8 cellular contexts compared by ENCODE assay signal in genomic region chr4:17336524-17336941, GRCh38.
DNase-seq lines count a peak whose midpoint lies in the region; ATAC-seq lines count a peak whose summit lies in the region.

No MANE protein-coding gene starts in this region.

- H3K9me3 ChIP-seq in right cardiac atrium (ENCODE audit: control insufficient read depth, low read length) = no peaks in the 10 kb centered on the region

- ATAC-seq in GM18907 (IDR thresholded peaks at IDR 0.05; ENCODE audit: unreplicated experiment) (peak; percentile 85), HG03139 (IDR thresholded peaks at IDR 0.05; ENCODE audit: unreplicated experiment) (peak; percentile 76), right cardiac atrium (peak; percentile 31 to 92)
- peak; percentile 55 for ATAC-seq in stimulated activated memory B cell treated with anti-CD40 and anti-IgM and Interleukin-4, amounts not matched to agents 10 μg/mL and 1 μg/mL and 100 μg/mL, for 72 hours

- H3K36me3 Mint-ChIP-seq in stimulated activated memory B cell treated with anti-CD40 and anti-IgM and Interleukin-4, amounts not matched to agents 10 μg/mL and 1 μg/mL and 100 μg/mL, for 72 hours = no peaks in the 10 kb centered on the region

- peak; percentile 34 to 44 for DNase-seq in activated CD8-positive, alpha-beta memory T cell treated with anti-CD3 and anti-CD28 coated beads for 1 hour (ENCODE audit: extremely low read depth in 1 of 2, low read depth in 1 of 2)
- DNase-seq in right cardiac atrium (peak; percentile 58 to 67 (median 64)), COLO668 (lab: John Stamatoyannopoulos, UW; ENCODE audit: unreplicated experiment) (no peak), KG1 (lab: John Stamatoyannopoulos, UW) (no peak), GOT3 (lab: John Stamatoyannopoulos, UW) (no peak)

- no peak overlapping the region for H3K4me3 Mint-ChIP-seq in stimulated activated memory B cell treated with anti-CD40 and anti-IgM and Interleukin-4, amounts not matched to agents 10 μg/mL and 1 μg/mL and 100 μg/mL, for 72 hours

- no peaks in the 10 kb centered on the region for H3K9me3 Mint-ChIP-seq in stimulated activated memory B cell treated with anti-CD40 and anti-IgM and Interleukin-4, amounts not matched to agents 10 μg/mL and 1 μg/mL and 100 μg/mL, for 72 hours

- no peak overlapping the region for H3K27ac Mint-ChIP-seq in stimulated activated memory B cell treated with anti-CD40 and anti-IgM and Interleukin-4, amounts not matched to agents 10 μg/mL and 1 μg/mL and 100 μg/mL, for 72 hours

- H3K27ac ChIP-seq in right cardiac atrium (ENCODE audit: low read length) = no peak overlapping the region

- 50% methylated on average over 10 of the region's 10 CpGs for WGBS in right cardiac atrium

- H3K27me3 Mint-ChIP-seq in stimulated activated memory B cell treated with anti-CD40 and anti-IgM and Interleukin-4, amounts not matched to agents 10 μg/mL and 1 μg/mL and 100 μg/mL, for 72 hours = peaks cover 8% of the 10 kb centered on the region

- intact Hi-C loops in right cardiac atrium (cut with DNase I) = no loop called here

- H3K4me3 ChIP-seq in right cardiac atrium (ENCODE audit: low read length) = no peak overlapping the region

- no peaks in the 10 kb centered on the region for H3K27me3 ChIP-seq in right cardiac atrium (ENCODE audit: control insufficient read depth, insufficient read depth)

- H3K4me1 ChIP-seq in right cardiac atrium (ENCODE audit: control insufficient read depth, insufficient read depth, low read length) = no peaks in the 10 kb centered on the region

- no peaks in the 10 kb centered on the region for H3K4me1 Mint-ChIP-seq in stimulated activated memory B cell treated with anti-CD40 and anti-IgM and Interleukin-4, amounts not matched to agents 10 μg/mL and 1 μg/mL and 100 μg/mL, for 72 hours

Comparison
In these comparisons a context has a peak if more than half of its experiments do, and no peak if none do; other contexts are left out.
1. DNase-seq: peak in activated CD8-positive, alpha-beta memory T cell treated with anti-CD3 and anti-CD28 coated beads for 1 hour (2 of 2) and right cardiac atrium (3 of 3); none in COLO668 (single experiment), KG1 (single experiment) and GOT3 (single experiment).
2. Peak in every context shown above with its lines, with median percentiles within 50 percentile points of each other: ATAC-seq.